In the genomic region with DNA sequence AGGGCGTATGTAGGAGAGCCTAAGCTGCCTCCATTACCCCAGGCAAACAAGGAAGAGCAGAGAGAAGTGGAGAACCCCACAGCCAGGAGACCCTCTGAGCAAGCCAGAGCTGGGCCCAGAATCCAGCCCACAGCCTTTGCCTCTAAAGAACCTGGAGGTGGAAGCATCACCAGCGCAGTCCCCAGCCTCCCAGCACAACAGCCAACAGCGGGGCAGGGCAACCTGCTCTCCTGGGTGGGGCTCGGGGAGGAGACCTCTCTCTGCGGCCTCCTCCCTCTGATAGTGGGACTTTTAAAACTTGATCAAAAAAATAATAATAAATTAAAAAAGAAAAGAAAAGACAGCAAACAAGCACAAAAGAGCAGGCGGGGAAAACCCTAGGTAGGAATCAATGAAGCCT, we compare ENCODE assay signal across 20 cellular contexts. TPM values are rescaled to one million over a fixed set of nuclear protein-coding genes. Genes with fewer than 3 reads are reported as not detected.
DNase-seq lines count a peak whose midpoint lies in the region; ATAC-seq, FAIRE-seq and TF ChIP-seq lines count a peak whose summit lies in the region.
"Had no signal": no experiment of that assay in that cellular context is flagged by ENCODE, and none has a peak within 500 bp of the region (broad histone marks: within the 10 kb centered on the region; RNA-seq: fewer than 3 reads in every experiment).

No MANE protein-coding gene starts in this region.

- peaks cover 19% of the 10 kb centered on the region for H3K4me1 Mint-ChIP-seq in endodermal cell
- H3K4me1 Mint-ChIP-seq: memory B cell had no signal

- TF ChIP-seq POLR2A in transverse colon (IDR thresholded peaks at IDR 0.05) = no peak

- ATAC-seq in lower lobe of right lung = peak; percentile 44 to 54
- ATAC-seq: heart right ventricle had no signal

- H3K27ac ChIP-seq in HUES48 (ENCODE audit: low read depth, low read length) (peak overlapping the region; percentile 75), endodermal cell (ENCODE audit: low read depth, low read length) (peak overlapping the region; percentile 87), lower lobe of right lung (peak overlapping the region; percentile 81), transverse colon (peak overlapping the region in 3 of 4 donors; percentile 0 to 33 (median 2)), small intestine (ENCODE audit: low read depth in 1 of 2, low read length in 1 of 2) (no peak overlapping the region)

- H3K36me3 ChIP-seq in HUES48 (ENCODE audit: control insufficient read depth, insufficient read depth, low read length) (no peaks in the 10 kb centered on the region), endodermal cell (ENCODE audit: control insufficient read depth, insufficient read depth, low read length) (no peaks in the 10 kb centered on the region), lower lobe of right lung (no peaks in the 10 kb centered on the region), transverse colon (no peaks in the 10 kb centered on the region), small intestine (ENCODE audit: control insufficient read depth in 2 of 2, insufficient read depth in 2 of 2, low read length in 2 of 2) (no peaks in the 10 kb centered on the region), H7 (replicated peaks; ENCODE audit: control insufficient read depth, insufficient read depth, low read length) (no peaks in the 10 kb centered on the region)
- H3K36me3 ChIP-seq: heart right ventricle had no signal

- in situ Hi-C loops in transverse colon (cut with MboI; ENCODE audit: low pct_ligation_motif_present in 1 of 4, low pct_unique_long_range_greater_than_20kb in 1 of 4, low sequenced_read_pairs in 3 of 4) = no loop called here

- H3K4me3 Mint-ChIP-seq in endodermal cell = no peak overlapping the region
- H3K4me3 Mint-ChIP-seq: CD4-positive, alpha-beta memory T cell; memory B cell had no signal

- no peak for TF ChIP-seq CTCF in endodermal cell (conservative IDR thresholded peaks at IDR 0.05)
- no peak for TF ChIP-seq CTCF in lower lobe of right lung (IDR thresholded peaks at IDR 0.05)
- no peak for TF ChIP-seq CTCF in transverse colon (IDR thresholded peaks at IDR 0.05)

- no peaks in the 10 kb centered on the region for H3K9me3 Mint-ChIP-seq in endodermal cell

- WGBS in endodermal cell (ENCODE audit: insufficient coverage in 1 of 2, insufficient read length in 1 of 2), 2 experiments = 76 to 84% methylated on average over 3 to 5 of the region's 6 CpGs
- WGBS in transverse colon (ENCODE audit: low coverage in 1 of 2), 2 donors = 27 to 55% methylated on average over 4 to 6 of the region's 6 CpGs
- WGBS in small intestine, 3 donors = 48 to 79% (median 68%) methylated on average over 6 of the region's 6 CpGs

- no peaks in the 10 kb centered on the region for H3K36me3 Mint-ChIP-seq in endodermal cell (ENCODE audit: low read depth)
- H3K36me3 Mint-ChIP-seq: memory B cell had no signal

- H3K4me1 ChIP-seq in HUES48 (ENCODE audit: control insufficient read depth, insufficient read depth, low read length) (peaks cover 10% of the 10 kb centered on the region), endodermal cell (ENCODE audit: control insufficient read depth, insufficient read depth, low read length) (no peaks in the 10 kb centered on the region), lower lobe of right lung (peaks cover 19% of the 10 kb centered on the region), transverse colon (peaks cover 5 to 15% (median 11%) of the 10 kb centered on the region in 4 donors), small intestine (ENCODE audit: control insufficient read depth in 2 of 2, insufficient read depth in 1 of 2, low read depth in 1 of 2, low read length in 1 of 2) (no peaks in the 10 kb centered on the region)
- H3K4me1 ChIP-seq: heart right ventricle had no signal

- H3K27me3 Mint-ChIP-seq in endodermal cell (ENCODE audit: insufficient read depth) = peaks cover 8% of the 10 kb centered on the region

- no peak for FAIRE-seq in small intestine (lab: Jason Lieb, UNC)
- FAIRE-seq: HTR-8/SVneo, keratinocyte had no signal

- no peak overlapping the region for H3K9ac ChIP-seq in HUES48 (ENCODE audit: low read depth, low read length)
- H3K9ac ChIP-seq in endodermal cell (ENCODE audit: extremely low read depth, low read length, poor library complexity, severe bottlenecking) = no peak overlapping the region

- H3K9me3 ChIP-seq in HUES48 (ENCODE audit: control insufficient read depth, insufficient read depth, low read length) = no peaks in the 10 kb centered on the region
- no peaks in the 10 kb centered on the region for H3K9me3 ChIP-seq in endodermal cell (ENCODE audit: control insufficient read depth, low read length)
- H3K9me3 ChIP-seq in lower lobe of right lung = no peaks in the 10 kb centered on the region
- no peaks in the 10 kb centered on the region for H3K9me3 ChIP-seq in transverse colon
- no peaks in the 10 kb centered on the region for H3K9me3 ChIP-seq in small intestine (ENCODE audit: control insufficient read depth, low read depth)
- H3K9me3 ChIP-seq: heart right ventricle had no signal

- no peak overlapping the region for H3K27ac Mint-ChIP-seq in endodermal cell
- H3K27ac Mint-ChIP-seq: CD4-positive, alpha-beta memory T cell; memory B cell had no signal

- peak; percentile 68 for DNase-seq in endodermal cell
- DNase-seq in lower lobe of right lung = no peak
- DNase-seq in transverse colon = no peak
- DNase-seq in NCI-H1436 (lab: John Stamatoyannopoulos, UW) = no peak
- DNase-seq in small intestine = no peak
- no peak for DNase-seq in H7
- no peak for DNase-seq in activated CD4-positive, alpha-beta T cell treated with anti-CD3 and anti-CD28 coated beads, Interleukin-2, amount 50 U/mL, for 4 hours
- DNase-seq: activated CD4-positive, alpha-beta T cell treated with anti-CD3 and anti-CD28 coated beads, Interleukin-2, amount 50 U/mL, for 1 hour; CD4-positive, alpha-beta memory T cell; effector memory CD4-positive, alpha-beta T cell; heart right ventricle; NCI-H82; nephron progenitor cell; SIG-M5; stimulated activated CD8-positive, alpha-beta memory T cell treated with anti-CD3 and anti-CD28 coated beads, Interleukin-4, amount 100 ng/mL, for 48 hours; substantia nigra had no signal

- intact Hi-C loops in lower lobe of right lung (cut with DNase I) (no loop called here), transverse colon (cut with DNase I; ENCODE audit: low total_unique reads) (no loop called here)

- no peaks in the 10 kb centered on the region for H3K27me3 ChIP-seq in HUES48 (ENCODE audit: control insufficient read depth, insufficient read depth, low read length)
- H3K27me3 ChIP-seq in endodermal cell (ENCODE audit: control insufficient read depth, insufficient read depth, low read length, poor library complexity, severe bottlenecking) = no peaks in the 10 kb centered on the region
- H3K27me3 ChIP-seq in lower lobe of right lung (ENCODE audit: low read depth) = no peaks in the 10 kb centered on the region
- no peaks in the 10 kb centered on the region for H3K27me3 ChIP-seq in transverse colon
- H3K27me3 ChIP-seq in small intestine (ENCODE audit: control insufficient read depth in 2 of 2, insufficient read depth in 2 of 2, low read length in 2 of 2) = no peaks in the 10 kb centered on the region
- no peaks in the 10 kb centered on the region for H3K27me3 ChIP-seq in H7 (ENCODE audit: control insufficient read depth, insufficient read depth, low read length)

- TF ChIP-seq EP300 in transverse colon (IDR thresholded peaks at IDR 0.05; ENCODE audit: low read depth) = no peak

- no peak overlapping the region for H3K4me3 ChIP-seq in HUES48 (ENCODE audit: low read depth, low read length)
- no peak overlapping the region for H3K4me3 ChIP-seq in endodermal cell (ENCODE audit: low read length)
- H3K4me3 ChIP-seq in lower lobe of right lung = no peak overlapping the region
- no peak overlapping the region for H3K4me3 ChIP-seq in transverse colon
- H3K4me3 ChIP-seq in small intestine (ENCODE audit: low read depth in 1 of 2, low read length in 2 of 2) = no peak overlapping the region
- H3K4me3 ChIP-seq in H7 (ENCODE audit: insufficient read depth, low read depth, low read length) = no peak overlapping the region
- H3K4me3 ChIP-seq: heart right ventricle had no signal

RNA-seq across cellular contexts. Expression of gene AXIN2, which starts 45.9 kb away (rescaled TPM):
- total RNA-seq in endodermal cell (10 to 100 TPM; 40.1 to 53.2 TPM), lower lobe of right lung (53.4 TPM), transverse colon (10 to 100 TPM; 17.6 to 87.6 (median 23.8) TPM)
- polyA plus RNA-seq in endodermal cell (2013, experiment 1 of 2) = 74.8 TPM
- 73.2 TPM for polyA plus RNA-seq in endodermal cell (2013, experiment 2 of 2)
- polyA plus RNA-seq in small intestine = 1 to 10 TPM in 2 of 3 donors, under 1 TPM in 1; 0.89 to 9.9 (median 2.2) TPM
- total RNA-seq in H7 (2014; rRNA removed; shearing (Covaris generic)) = 34.8 and 36.1 TPM in 2 replicates

Comparison
In these comparisons a context has a peak if more than half of its experiments do, and no peak if none do; other contexts are left out.
1. H3K27ac ChIP-seq: peak in HUES48 (single experiment), endodermal cell (single experiment), lower lobe of right lung (single experiment) and transverse colon (3 of 4); none in small intestine (0 of 2).